In genomic region chr21:45074048-45074817, GRCh38 we compare ENCODE assay signal across 1 cellular context.
TF ChIP-seq lines count a peak whose summit lies in the region.

TSS of gene ADARB1 (plus strand) at chr21:45074580. CDS start at chr21:45171657, 97,077 bp downstream.

TF ChIP-seq in HepG2, 621 proteins besides CTCF, POLR2A, EP300 and RAD21 (continued from another document and continues in another):
- TF ChIP-seq MTERF4 (CRISPR knock-in tag; IDR thresholded peaks at IDR 0.05) (no peak), TEAD3 (CRISPR knock-in tag; optimal IDR thresholded peaks at IDR 0.05; ENCODE audit: borderline replicate concordance) (no peak), AGO2 (optimal IDR thresholded peaks at IDR 0.05; ENCODE audit: low read depth, low read length) (peak; percentile 60), AGO1 (IDR thresholded peaks at IDR 0.05; ENCODE audit: low read depth, low read length, poor library complexity, severe bottlenecking) (peak; percentile 99), TCF7L2 (IDR thresholded peaks at IDR 0.05; ENCODE audit: low read depth, low read length) (no peak), NFKBIZ (CRISPR knock-in tag; IDR thresholded peaks at IDR 0.05) (no peak), KDM5B (CRISPR knock-in tag; IDR thresholded peaks at IDR 0.05; ENCODE audit: borderline replicate concordance) (no peak), ZBTB25 (CRISPR knock-in tag; IDR thresholded peaks at IDR 0.05) (0 out of 2 replicates have a peak, but pooled peaks have one; percentile 13), ISX (CRISPR knock-in tag; conservative IDR thresholded peaks at IDR 0.05) (peak; percentile 41; the same call in 1 of the 2 replicates), NCOA2 (CRISPR knock-in tag; IDR thresholded peaks at IDR 0.05) (no peak), HES4 (CRISPR knock-in tag; IDR thresholded peaks at IDR 0.05; ENCODE audit: borderline replicate concordance) (peak; percentile 26; the same call in 1 of the 2 replicates), RBFOX2 (IDR thresholded peaks at IDR 0.05; ENCODE audit: low read depth, low read length) (peak; percentile 84), TAF1 (CRISPR knock-in tag; IDR thresholded peaks at IDR 0.05) (peak; percentile 33; the same call in 1 of the 2 replicates), MXD3 (CRISPR knock-in tag; IDR thresholded peaks at IDR 0.05) (no peak), PRMT3 (CRISPR knock-in tag; IDR thresholded peaks at IDR 0.05; ENCODE audit: borderline replicate concordance, low read depth) (peak; percentile 95), ZNF878 (CRISPR knock-in tag; IDR thresholded peaks at IDR 0.05) (no peak), RBM39 (IDR thresholded peaks at IDR 0.05; ENCODE audit: low read depth, low read length, poor library complexity, severe bottlenecking) (peak; percentile 86), MAFG (CRISPR knock-in tag; IDR thresholded peaks at IDR 0.05) (no peak), HNRNPUL1 (IDR thresholded peaks at IDR 0.05; ENCODE audit: low read depth, low read length) (peak; percentile 86), ZNF503 (CRISPR knock-in tag; IDR thresholded peaks at IDR 0.05) (no peak), GTF2F1 (IDR thresholded peaks at IDR 0.05; ENCODE audit: low read length) (no peak), CREB1 (IDR thresholded peaks at IDR 0.05) (no peak), CREB1 (CRISPR knock-in tag; IDR thresholded peaks at IDR 0.05) (no peak), ZBTB39 (CRISPR knock-in tag; IDR thresholded peaks at IDR 0.05) (no peak), HMG20B (CRISPR knock-in tag; conservative IDR thresholded peaks at IDR 0.05) (no peak), SMAD1 (CRISPR knock-in tag; IDR thresholded peaks at IDR 0.05; ENCODE audit: borderline replicate concordance, low read depth) (0 out of 2 replicates have a peak, but pooled peaks have one; percentile 46), ZBTB21 (CRISPR knock-in tag; IDR thresholded peaks at IDR 0.05) (no peak), MEIS2 (CRISPR knock-in tag; IDR thresholded peaks at IDR 0.05) (0 out of 2 replicates have a peak, but pooled peaks have one; percentile 30), PRPF4 (IDR thresholded peaks at IDR 0.05; ENCODE audit: low read depth, low read length, poor library complexity, severe bottlenecking) (peak; percentile 18), CCDC6 (CRISPR knock-in tag; IDR thresholded peaks at IDR 0.05) (peak; percentile 75; the same call in 1 of the 2 replicates), ZNF260 (CRISPR knock-in tag; IDR thresholded peaks at IDR 0.05; ENCODE audit: borderline replicate concordance, low read depth) (no peak), ZNF816 (CRISPR knock-in tag; IDR thresholded peaks at IDR 0.05; ENCODE audit: borderline replicate concordance) (0 out of 2 replicates have a peak, but pooled peaks have one; percentile 46), ZNF704 (CRISPR knock-in tag; IDR thresholded peaks at IDR 0.05; ENCODE audit: borderline replicate concordance) (no peak), ZC3H4 (CRISPR knock-in tag; IDR thresholded peaks at IDR 0.05; ENCODE audit: borderline replicate concordance) (peak; percentile 71; the same call in 1 of the 2 replicates), SIN3A (IDR thresholded peaks at IDR 0.05; ENCODE audit: borderline replicate concordance, low read depth, low read length) (no peak; the same call in 1 of the 2 replicates), ZNF761 (CRISPR knock-in tag; conservative IDR thresholded peaks at IDR 0.05) (no peak)
- TF ChIP-seq, protein P1, sequence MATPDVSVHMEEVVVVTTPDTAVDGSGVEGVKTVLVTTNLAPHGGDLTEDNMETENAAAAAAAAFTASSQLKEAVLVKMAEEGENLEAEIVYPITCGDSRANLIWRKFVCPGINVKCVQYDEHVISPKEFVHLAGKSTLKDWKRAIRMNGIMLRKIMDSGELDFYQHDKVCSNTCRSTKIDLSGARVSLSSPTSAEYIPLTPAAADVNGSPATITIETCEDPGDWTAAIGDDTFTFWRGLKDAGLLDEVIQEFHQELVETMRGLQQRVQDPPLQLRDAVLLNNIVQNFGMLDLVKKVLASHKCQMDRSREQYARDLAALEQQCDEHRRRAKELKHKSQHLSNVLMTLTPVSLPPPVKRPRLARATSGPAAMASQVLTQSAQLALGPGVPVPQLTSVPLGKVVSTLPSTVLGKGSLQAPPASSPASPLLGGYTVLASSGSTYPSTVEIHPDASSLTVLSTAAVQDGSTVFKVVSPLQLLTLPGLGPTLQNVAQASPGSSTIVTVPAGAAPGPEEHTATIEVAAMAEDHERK (CRISPR knock-in tag; IDR thresholded peaks at IDR 0.05; ENCODE audit: low read depth), result 0 out of 2 replicates have a peak, but pooled peaks have one; percentile 42
- TF ChIP-seq, protein P2, sequence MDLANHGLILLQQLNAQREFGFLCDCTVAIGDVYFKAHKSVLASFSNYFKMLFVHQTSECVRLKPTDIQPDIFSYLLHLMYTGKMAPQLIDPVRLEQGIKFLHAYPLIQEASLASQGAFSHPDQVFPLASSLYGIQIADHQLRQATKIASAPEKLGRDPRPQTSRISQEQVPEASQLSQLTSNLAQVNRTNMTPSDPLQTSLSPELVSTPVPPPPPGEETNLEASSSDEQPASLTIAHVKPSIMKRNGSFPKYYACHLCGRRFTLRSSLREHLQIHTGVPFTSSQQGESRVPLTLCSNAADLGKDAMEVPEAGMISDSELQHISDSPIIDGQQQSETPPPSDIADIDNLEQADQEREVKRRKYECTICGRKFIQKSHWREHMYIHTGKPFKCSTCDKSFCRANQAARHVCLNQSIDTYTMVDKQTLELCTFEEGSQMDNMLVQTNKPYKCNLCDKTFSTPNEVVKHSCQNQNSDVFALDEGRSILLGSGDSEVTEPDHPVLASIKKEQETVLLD (CRISPR knock-in tag; IDR thresholded peaks at IDR 0.05; ENCODE audit: low read depth), result no peak; the same call in 1 of the 2 replicates
- TF ChIP-seq, protein P3, sequence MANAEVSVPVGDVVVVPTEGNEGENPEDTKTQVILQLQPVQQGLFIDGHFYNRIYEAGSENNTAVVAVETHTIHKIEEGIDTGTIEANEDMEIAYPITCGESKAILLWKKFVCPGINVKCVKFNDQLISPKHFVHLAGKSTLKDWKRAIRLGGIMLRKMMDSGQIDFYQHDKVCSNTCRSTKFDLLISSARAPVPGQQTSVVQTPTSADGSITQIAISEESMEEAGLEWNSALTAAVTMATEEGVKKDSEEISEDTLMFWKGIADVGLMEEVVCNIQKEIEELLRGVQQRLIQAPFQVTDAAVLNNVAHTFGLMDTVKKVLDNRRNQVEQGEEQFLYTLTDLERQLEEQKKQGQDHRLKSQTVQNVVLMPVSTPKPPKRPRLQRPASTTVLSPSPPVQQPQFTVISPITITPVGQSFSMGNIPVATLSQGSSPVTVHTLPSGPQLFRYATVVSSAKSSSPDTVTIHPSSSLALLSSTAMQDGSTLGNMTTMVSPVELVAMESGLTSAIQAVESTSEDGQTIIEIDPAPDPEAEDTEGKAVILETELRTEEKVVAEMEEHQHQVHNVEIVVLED (CRISPR knock-in tag; IDR thresholded peaks at IDR 0.05; ENCODE audit: borderline replicate concordance), result peak; percentile 75
- TF ChIP-seq, protein P4, sequence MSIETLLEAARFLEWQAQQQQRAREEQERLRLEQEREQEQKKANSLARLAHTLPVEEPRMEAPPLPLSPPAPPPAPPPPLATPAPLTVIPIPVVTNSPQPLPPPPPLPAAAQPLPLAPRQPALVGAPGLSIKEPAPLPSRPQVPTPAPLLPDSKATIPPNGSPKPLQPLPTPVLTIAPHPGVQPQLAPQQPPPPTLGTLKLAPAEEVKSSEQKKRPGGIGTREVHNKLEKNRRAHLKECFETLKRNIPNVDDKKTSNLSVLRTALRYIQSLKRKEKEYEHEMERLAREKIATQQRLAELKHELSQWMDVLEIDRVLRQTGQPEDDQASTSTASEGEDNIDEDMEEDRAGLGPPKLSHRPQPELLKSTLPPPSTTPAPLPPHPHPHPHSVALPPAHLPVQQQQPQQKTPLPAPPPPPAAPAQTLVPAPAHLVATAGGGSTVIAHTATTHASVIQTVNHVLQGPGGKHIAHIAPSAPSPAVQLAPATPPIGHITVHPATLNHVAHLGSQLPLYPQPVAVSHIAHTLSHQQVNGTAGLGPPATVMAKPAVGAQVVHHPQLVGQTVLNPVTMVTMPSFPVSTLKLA (IDR thresholded peaks at IDR 0.05), result no peak
- TF ChIP-seq, protein P5, sequence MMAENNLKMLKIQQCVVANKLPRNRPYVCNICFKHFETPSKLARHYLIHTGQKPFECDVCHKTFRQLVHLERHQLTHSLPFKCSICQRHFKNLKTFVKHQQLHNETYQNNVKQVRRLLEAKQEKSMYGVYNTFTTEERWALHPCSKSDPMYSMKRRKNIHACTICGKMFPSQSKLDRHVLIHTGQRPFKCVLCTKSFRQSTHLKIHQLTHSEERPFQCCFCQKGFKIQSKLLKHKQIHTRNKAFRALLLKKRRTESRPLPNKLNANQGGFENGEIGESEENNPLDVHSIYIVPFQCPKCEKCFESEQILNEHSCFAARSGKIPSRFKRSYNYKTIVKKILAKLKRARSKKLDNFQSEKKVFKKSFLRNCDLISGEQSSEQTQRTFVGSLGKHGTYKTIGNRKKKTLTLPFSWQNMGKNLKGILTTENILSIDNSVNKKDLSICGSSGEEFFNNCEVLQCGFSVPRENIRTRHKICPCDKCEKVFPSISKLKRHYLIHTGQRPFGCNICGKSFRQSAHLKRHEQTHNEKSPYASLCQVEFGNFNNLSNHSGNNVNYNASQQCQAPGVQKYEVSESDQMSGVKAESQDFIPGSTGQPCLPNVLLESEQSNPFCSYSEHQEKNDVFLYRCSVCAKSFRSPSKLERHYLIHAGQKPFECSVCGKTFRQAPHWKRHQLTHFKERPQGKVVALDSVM (CRISPR knock-in tag; IDR thresholded peaks at IDR 0.05), result peak; percentile 31; the same call in 1 of the 2 replicates
- TF ChIP-seq, protein P6, sequence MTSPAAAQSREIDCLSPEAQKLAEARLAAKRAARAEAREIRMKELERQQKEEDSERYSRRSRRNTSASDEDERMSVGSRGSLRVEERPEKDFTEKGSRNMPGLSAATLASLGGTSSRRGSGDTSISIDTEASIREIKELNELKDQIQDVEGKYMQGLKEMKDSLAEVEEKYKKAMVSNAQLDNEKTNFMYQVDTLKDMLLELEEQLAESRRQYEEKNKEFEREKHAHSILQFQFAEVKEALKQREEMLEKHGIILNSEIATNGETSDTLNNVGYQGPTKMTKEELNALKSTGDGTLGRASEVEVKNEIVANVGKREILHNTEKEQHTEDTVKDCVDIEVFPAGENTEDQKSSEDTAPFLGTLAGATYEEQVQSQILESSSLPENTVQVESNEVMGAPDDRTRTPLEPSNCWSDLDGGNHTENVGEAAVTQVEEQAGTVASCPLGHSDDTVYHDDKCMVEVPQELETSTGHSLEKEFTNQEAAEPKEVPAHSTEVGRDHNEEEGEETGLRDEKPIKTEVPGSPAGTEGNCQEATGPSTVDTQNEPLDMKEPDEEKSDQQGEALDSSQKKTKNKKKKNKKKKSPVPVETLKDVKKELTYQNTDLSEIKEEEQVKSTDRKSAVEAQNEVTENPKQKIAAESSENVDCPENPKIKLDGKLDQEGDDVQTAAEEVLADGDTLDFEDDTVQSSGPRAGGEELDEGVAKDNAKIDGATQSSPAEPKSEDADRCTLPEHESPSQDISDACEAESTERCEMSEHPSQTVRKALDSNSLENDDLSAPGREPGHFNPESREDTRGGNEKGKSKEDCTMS (CRISPR knock-in tag; conservative IDR thresholded peaks at IDR 0.05), result no peak
